In genomic region chr2:237533668-237534138, GRCh38 we compare ENCODE assay signal across 19 cellular contexts. TPM values are rescaled to one million over a fixed set of nuclear protein-coding genes. Genes with fewer than 3 reads are reported as not detected.
DNase-seq lines count a peak whose midpoint lies in the region; ATAC-seq and TF ChIP-seq lines count a peak whose summit lies in the region.
"Had no signal": no experiment of that assay in that cellular context is flagged by ENCODE, and none has a peak within 500 bp of the region (broad histone marks: within the 10 kb centered on the region; RNA-seq: fewer than 3 reads in every experiment).

No MANE protein-coding gene starts in this region.

- H3K4me1 ChIP-seq in OCI-LY7 (ENCODE audit: insufficient read depth, low read length, poor library complexity, severe bottlenecking) (peaks cover 25% of the 10 kb centered on the region), neuronal stem cell (ENCODE audit: control insufficient read depth in 2 of 2, insufficient read depth in 1 of 2, low read depth in 1 of 2, low read length in 2 of 2) (peaks cover 0 to 4% of the 10 kb centered on the region in 2 donors)
- H3K4me1 ChIP-seq: breast epithelium had no signal

- POLR2A ChIA-PET in OCI-LY7 (lab: Charles Lee): interaction anchor here (0.6 kb wide), 2 partner anchors 232 to 472 kb away, joined by 3 to 5 read pairs; no protein-coding TSS in a partner anchor
- POLR2A ChIA-PET in activated CD8-positive, alpha-beta T cell treated with anti-CD3 and anti-CD28 coated beads, Interleukin-2, amount 10 ng/mL, durations not matched to agents 7 days and 5 days (lab: Charles Lee): no interaction called here

- TF ChIP-seq CTCF in OCI-LY7 (conservative IDR thresholded peaks at IDR 0.05; ENCODE audit: low read length): no peak

- no TSS peak for BruUV-seq in OCI-LY7 (replicated peaks; lab: Mats Ljungman, UMichigan)

- no peaks in the 10 kb centered on the region for H3K36me3 Mint-ChIP-seq in activated CD8-positive, alpha-beta T cell treated with anti-CD3 and anti-CD28 coated beads, Interleukin-2, amount 10 ng/mL, durations not matched to agents 7 days and 5 days (ENCODE audit: low read depth)
- H3K36me3 Mint-ChIP-seq in activated T-cell treated with anti-CD3 and anti-CD28 coated beads, Interleukin-2, amount 50 U/mL, for 4 hours (ENCODE audit: insufficient read depth): no peaks in the 10 kb centered on the region
- H3K36me3 Mint-ChIP-seq: activated naive CD4-positive, alpha-beta T cell treated with anti-CD3 and anti-CD28 coated beads, Interleukin-2, amount 10 ng/mL, durations not matched to agents 7 days and 5 days had no signal

- no peak overlapping the region for H4K8ac ChIP-seq in neuronal stem cell (ENCODE audit: low read depth, low read length)

- H3K9me2 ChIP-seq in OCI-LY7 (ENCODE audit: insufficient read depth, low read length): no peaks in the 10 kb centered on the region

- no peak overlapping the region for H3K18ac ChIP-seq in neuronal stem cell (ENCODE audit: low read length)

- H2BK120ac ChIP-seq in neuronal stem cell (ENCODE audit: low read depth, low read length): no peak overlapping the region

- H3K27me3 Mint-ChIP-seq in activated CD8-positive, alpha-beta T cell treated with anti-CD3 and anti-CD28 coated beads, Interleukin-2, amount 10 ng/mL, durations not matched to agents 7 days and 5 days (ENCODE audit: low read depth): no peaks in the 10 kb centered on the region
- no peaks in the 10 kb centered on the region for H3K27me3 Mint-ChIP-seq in activated T-cell treated with anti-CD3 and anti-CD28 coated beads, Interleukin-2, amount 50 U/mL, for 4 hours (ENCODE audit: low read depth)
- H3K27me3 Mint-ChIP-seq: CD4-positive, alpha-beta T cell had no signal

- intact Hi-C loops in OCI-LY7 (cut with micrococcal nuclease; ENCODE audit: unreplicated experiment): no loop called here

- CTCF ChIA-PET in OCI-LY7 (lab: Charles Lee; ENCODE audit: unreplicated experiment): no interaction called here
- CTCF ChIA-PET in activated CD8-positive, alpha-beta T cell treated with anti-CD3 and anti-CD28 coated beads, Interleukin-2, amount 10 ng/mL, durations not matched to agents 7 days and 5 days (lab: Charles Lee): interaction anchor here (1.1 to 1.4 kb wide), 2 partner anchors 21 to 38 kb away, joined by 4 read pairs; no protein-coding TSS in a partner anchor

- H3K4me1 Mint-ChIP-seq in activated CD8-positive, alpha-beta T cell treated with anti-CD3 and anti-CD28 coated beads, Interleukin-2, amount 10 ng/mL, durations not matched to agents 7 days and 5 days (ENCODE audit: low read depth): no peaks in the 10 kb centered on the region
- H3K4me1 Mint-ChIP-seq in activated T-cell treated with anti-CD3 and anti-CD28 coated beads, Interleukin-2, amount 50 U/mL, for 4 hours (ENCODE audit: low read depth): no peaks in the 10 kb centered on the region
- H3K4me1 Mint-ChIP-seq: activated naive CD4-positive, alpha-beta T cell treated with anti-CD3 and anti-CD28 coated beads, Interleukin-2, amount 10 ng/mL, durations not matched to agents 7 days and 5 days had no signal

- H2AK5ac ChIP-seq in neuronal stem cell (ENCODE audit: low read depth, low read length): no peak overlapping the region

- no peak overlapping the region for H3K4me3 Mint-ChIP-seq in activated CD8-positive, alpha-beta T cell treated with anti-CD3 and anti-CD28 coated beads, Interleukin-2, amount 10 ng/mL, durations not matched to agents 7 days and 5 days
- no peak overlapping the region for H3K4me3 Mint-ChIP-seq in activated T-cell treated with anti-CD3 and anti-CD28 coated beads, Interleukin-2, amount 50 U/mL, for 4 hours
- H3K4me3 Mint-ChIP-seq: activated B cell treated with CpG ODN at 0.5 μM for 24 hours; activated naive CD4-positive, alpha-beta T cell treated with anti-CD3 and anti-CD28 coated beads, Interleukin-2, amount 10 ng/mL, durations not matched to agents 7 days and 5 days; CD4-positive, alpha-beta T cell had no signal

- H3K79me1 ChIP-seq in neuronal stem cell (ENCODE audit: low read depth, low read length): no peaks in the 10 kb centered on the region

- no peaks in the 10 kb centered on the region for H4K20me1 ChIP-seq in OCI-LY7 (ENCODE audit: insufficient read depth, low read length)

- H3K4me2 ChIP-seq in OCI-LY7 (ENCODE audit: low read length) (no peak overlapping the region), neuronal stem cell (ENCODE audit: insufficient read depth, low read length, poor library complexity, severe bottlenecking) (no peak overlapping the region)

- H3K27ac ChIP-seq in OCI-LY7 (ENCODE audit: low read depth, low read length, poor library complexity, severe bottlenecking): no peak overlapping the region
- no peak overlapping the region for H3K27ac ChIP-seq in neuronal stem cell (replicated peaks; ENCODE audit: low read length)
- H3K27ac ChIP-seq: neutrophil had no signal

- H3K27me3 ChIP-seq in neuronal stem cell (ENCODE audit: control insufficient read depth in 3 of 3, insufficient read depth in 3 of 3, low read depth in 1 of 3, low read length in 3 of 3): peaks cover 0 to 11% (median 0%) of the 10 kb centered on the region in 3 experiments
- H3K27me3 ChIP-seq: breast epithelium, neutrophil, stomach had no signal

- H3K9me3 ChIP-seq in OCI-LY7 (ENCODE audit: low read length) (no peaks in the 10 kb centered on the region), neuronal stem cell (replicated peaks in 1 of 2; ENCODE audit: control insufficient read depth in 2 of 2, insufficient read depth in 1 of 2, low read depth in 1 of 2, low read length in 2 of 2) (no peaks in the 10 kb centered on the region)
- H3K9me3 ChIP-seq: breast epithelium, neutrophil, stomach had no signal

- no peak overlapping the region for H3K14ac ChIP-seq in neuronal stem cell (ENCODE audit: low read length)

- H2BK15ac ChIP-seq in neuronal stem cell (ENCODE audit: low read length): no peak overlapping the region

- H3K4ac ChIP-seq in neuronal stem cell (ENCODE audit: low read length): no peak overlapping the region

- H3K4me3 ChIP-seq in OCI-LY7 (ENCODE audit: low read depth, low read length, poor library complexity, severe bottlenecking): no peak overlapping the region
- H3K4me3 ChIP-seq in neuronal stem cell (ENCODE audit: low read length in 2 of 2): no peak overlapping the region
- H3K4me3 ChIP-seq: breast epithelium, stomach had no signal

- DNase-seq in ELR (ENCODE audit: low read depth) (peak; percentile 55), NCI-H1417 (lab: John Stamatoyannopoulos, UW) (peak; percentile 62 to 88 (median 65)), OCI-LY7 (ENCODE audit: low spot score) (peak; percentile 15), neuronal stem cell (ENCODE audit: low spot score) (no peak), GDM1 (lab: John Stamatoyannopoulos, UW) (no peak), OCI-M2 (lab: John Stamatoyannopoulos, UW; ENCODE audit: unreplicated experiment) (no peak)
- DNase-seq in activated CD8-positive, alpha-beta T cell treated with anti-CD3 and anti-CD28 coated beads, Interleukin-2, amount 10 ng/mL, durations not matched to agents 7 days and 5 days: no peak
- DNase-seq in activated T-cell treated with anti-CD3 and anti-CD28 coated beads, Interleukin-2, amount 50 U/mL, for 4 hours: no peak
- DNase-seq: activated B cell treated with CpG ODN at 0.5 μM for 24 hours; activated CD8-positive, alpha-beta memory T cell treated with anti-CD3 and anti-CD28 coated beads, Interleukin-2, amount 50 U/mL, for 4 hours; activated naive CD4-positive, alpha-beta T cell treated with anti-CD3 and anti-CD28 coated beads, Interleukin-2, amount 10 ng/mL, durations not matched to agents 7 days and 5 days; CD4-positive, alpha-beta T cell; mesenchymal stem cell; NK-92 treated with Interleukin-12 subunit alpha and Interleukin-12 subunit beta, amount 100 ng/mL, for 24 hours; small intestine; stomach had no signal

- peak overlapping the region; percentile 35 for H3K23ac ChIP-seq in neuronal stem cell (ENCODE audit: low read depth, low read length, poor library complexity)

- H3K79me2 ChIP-seq in OCI-LY7 (ENCODE audit: insufficient read depth, low read depth, low read length): no peaks in the 10 kb centered on the region

- no CpG with 5 or more reads among the region's 7 CpGs for WGBS in neuronal stem cell (ENCODE audit: extremely low coverage in 2 of 2, insufficient read length in 2 of 2, insufficient replicate concordance in 1 of 2), 2 donors

- H3K9me3 Mint-ChIP-seq in activated CD8-positive, alpha-beta T cell treated with anti-CD3 and anti-CD28 coated beads, Interleukin-2, amount 10 ng/mL, durations not matched to agents 7 days and 5 days (ENCODE audit: insufficient read depth): no peaks in the 10 kb centered on the region
- H3K9me3 Mint-ChIP-seq in activated T-cell treated with anti-CD3 and anti-CD28 coated beads, Interleukin-2, amount 50 U/mL, for 4 hours: no peaks in the 10 kb centered on the region
- H3K9me3 Mint-ChIP-seq: activated B cell treated with CpG ODN at 0.5 μM for 24 hours; activated naive CD4-positive, alpha-beta T cell treated with anti-CD3 and anti-CD28 coated beads, Interleukin-2, amount 10 ng/mL, durations not matched to agents 7 days and 5 days; CD4-positive, alpha-beta T cell had no signal

- no peak overlapping the region for H4K91ac ChIP-seq in neuronal stem cell (ENCODE audit: low read depth, low read length, poor library complexity)

- no peak overlapping the region for H3K9ac ChIP-seq in neuronal stem cell (ENCODE audit: low read depth, low read length, poor library complexity)

- no peak overlapping the region for H2BK5ac ChIP-seq in neuronal stem cell (ENCODE audit: low read length)

- H3K36me3 ChIP-seq in OCI-LY7 (ENCODE audit: insufficient read depth, low read length) (no peaks in the 10 kb centered on the region), neuronal stem cell (replicated peaks in 1 of 2; ENCODE audit: control insufficient read depth in 2 of 2, insufficient read depth in 2 of 2, low read length in 2 of 2) (no peaks in the 10 kb centered on the region)
- H3K36me3 ChIP-seq: breast epithelium, neutrophil had no signal

- H2AFZ ChIP-seq in OCI-LY7 (ENCODE audit: low read length) (no peak overlapping the region), neuronal stem cell (ENCODE audit: low read length) (no peak overlapping the region)

- no peak overlapping the region for H3K27ac Mint-ChIP-seq in activated CD8-positive, alpha-beta T cell treated with anti-CD3 and anti-CD28 coated beads, Interleukin-2, amount 10 ng/mL, durations not matched to agents 7 days and 5 days
- H3K27ac Mint-ChIP-seq: activated B cell treated with CpG ODN at 0.5 μM for 24 hours; activated naive CD4-positive, alpha-beta T cell treated with anti-CD3 and anti-CD28 coated beads, Interleukin-2, amount 10 ng/mL, durations not matched to agents 7 days and 5 days; CD4-positive, alpha-beta T cell had no signal

- H2BK12ac ChIP-seq in neuronal stem cell (ENCODE audit: low read length): no peak overlapping the region

- ATAC-seq in activated CD8-positive, alpha-beta T cell treated with anti-CD3 and anti-CD28 coated beads, Interleukin-2, amount 10 ng/mL, durations not matched to agents 7 days and 5 days: no peak
- no peak for ATAC-seq in activated T-cell treated with anti-CD3 and anti-CD28 coated beads, Interleukin-2, amount 50 U/mL, for 4 hours

RNA-seq across cellular contexts. Expression of gene PRLH, which starts 32.7 kb away (rescaled TPM):
- not detected in 2 replicates for total RNA-seq in OCI-LY7 (2014; rRNA removed; shearing (Covaris generic))
- total RNA-seq in OCI-LY7 (2022): not detected in 2 replicates
- polyA plus RNA-seq in neuronal stem cell (2013, experiment 1 of 2): not detected
- polyA plus RNA-seq in neuronal stem cell (2013, experiment 2 of 2): not detected
- total RNA-seq in activated CD8-positive, alpha-beta T cell treated with anti-CD3 and anti-CD28 coated beads, Interleukin-2, amount 10 ng/mL, durations not matched to agents 7 days and 5 days: not detected
- total RNA-seq in activated T-cell treated with anti-CD3 and anti-CD28 coated beads, Interleukin-2, amount 50 U/mL, for 4 hours: not detected
- total RNA-seq: activated B cell treated with CpG ODN at 0.5 μM for 24 hours; breast epithelium; CD4-positive, alpha-beta T cell; frontal cortex; stomach had no signal
- polyA plus RNA-seq: small intestine, stomach had no signal

RNA-seq across cellular contexts. Expression of gene MLPH, which starts 46.7 kb away (rescaled TPM):
- total RNA-seq in OCI-LY7 (2014; rRNA removed; shearing (Covaris generic)): not detected in 2 replicates
- not detected in 2 replicates for total RNA-seq in OCI-LY7 (2022)
- polyA plus RNA-seq in neuronal stem cell (2013, experiment 1 of 2): 0.03 TPM
- polyA plus RNA-seq in neuronal stem cell (2013, experiment 2 of 2): 0.08 TPM
- not detected for total RNA-seq in activated CD8-positive, alpha-beta T cell treated with anti-CD3 and anti-CD28 coated beads, Interleukin-2, amount 10 ng/mL, durations not matched to agents 7 days and 5 days
- under 1 TPM; 0.38 to 0.48 (median 0.47) TPM for total RNA-seq in activated T-cell treated with anti-CD3 and anti-CD28 coated beads, Interleukin-2, amount 50 U/mL, for 4 hours
- total RNA-seq: activated B cell treated with CpG ODN at 0.5 μM for 24 hours had no signal

RNA-seq across cellular contexts. Expression of gene RAB17, which starts 56.8 kb away (rescaled TPM):
- total RNA-seq in OCI-LY7 (2014; rRNA removed; shearing (Covaris generic)): not detected in 2 replicates
- not detected in 2 replicates for total RNA-seq in OCI-LY7 (2022)
- 0.15 TPM for polyA plus RNA-seq in neuronal stem cell (2013, experiment 1 of 2)
- polyA plus RNA-seq in neuronal stem cell (2013, experiment 2 of 2): not detected
- total RNA-seq in activated CD8-positive, alpha-beta T cell treated with anti-CD3 and anti-CD28 coated beads, Interleukin-2, amount 10 ng/mL, durations not matched to agents 7 days and 5 days: under 1 TPM; 0.16 to 0.61 TPM
- under 1 TPM in 1 of 3 donors, not detected in 2; 0.14 TPM for total RNA-seq in activated T-cell treated with anti-CD3 and anti-CD28 coated beads, Interleukin-2, amount 50 U/mL, for 4 hours
- total RNA-seq: activated B cell treated with CpG ODN at 0.5 μM for 24 hours; CD4-positive, alpha-beta T cell had no signal

Comparison
In these comparisons a context has a peak if more than half of its experiments do, and no peak if none do; other contexts are left out.
1. DNase-seq: peak in ELR (single experiment), NCI-H1417 (3 of 3) and OCI-LY7 (single experiment); none in neuronal stem cell (single experiment), activated CD8-positive, alpha-beta T cell treated with anti-CD3 and anti-CD28 coated beads, Interleukin-2, amount 10 ng/mL, durations not matched to agents 7 days and 5 days (single experiment), GDM1 (single experiment), OCI-M2 (single experiment) and activated T-cell treated with anti-CD3 and anti-CD28 coated beads, Interleukin-2, amount 50 U/mL, for 4 hours (single experiment).